27 cellular contexts compared by ENCODE assay signal in genomic region chr11:96954587-96954986, GRCh38.
"Had no signal": no experiment of that assay in that cellular context is flagged by ENCODE, and none has a peak within 500 bp of the region (broad histone marks: within the 10 kb centered on the region; RNA-seq: fewer than 3 reads in every experiment).

No MANE protein-coding gene starts in this region.

- FAIRE-seq: urothelium cell line had no signal

- ATAC-seq: stimulated activated effector memory CD8-positive, alpha-beta T cell treated with anti-CD3 and anti-CD28 coated beads, Interleukin-12 subunit alpha, Interleukin-12 subunit beta, amount 100 ng/mL, for 72 hours; stimulated activated memory B cell treated with anti-CD40 and anti-IgM and Interleukin-4, amounts not matched to agents 10 μg/mL and 1 μg/mL and 100 μg/mL, for 72 hours; stimulated activated naive B cell treated with anti-CD40 and anti-IgM and Interleukin-4, amounts not matched to agents 10 μg/mL and 1 μg/mL and 100 μg/mL, for 72 hours; stimulated activated naive CD8-positive, alpha-beta T cell treated with anti-CD3 and anti-CD28 coated beads, Interleukin-15, amount 100 ng/mL, for 72 hours; stimulated activated naive CD8-positive, alpha-beta T cell treated with anti-CD3 and anti-CD28 coated beads, Interleukin-15, Interleukin-2, amounts not matched to agents 100 U/mL and 50 U/mL, for 24 hours; upper lobe of right lung had no signal

- H3K4me3 ChIP-seq: stomach, suprapubic skin, testis, thoracic aorta, thyroid gland, tibial artery, tibial nerve, transverse colon, upper lobe of left lung, upper lobe of right lung, uterus, vagina had no signal

- H3K27ac ChIP-seq: stomach, suprapubic skin, testis, thoracic aorta, thyroid gland, tibial artery, tibial nerve, transverse colon, upper lobe of left lung, upper lobe of right lung, uterus, vagina had no signal

- H3K9me3 ChIP-seq: stomach, suprapubic skin, testis, thoracic aorta, thyroid gland, tibial artery, transverse colon, upper lobe of left lung, upper lobe of right lung, uterus, vagina had no signal

- DNase-seq: stimulated activated CD4-positive, alpha-beta T cell treated with anti-CD3 and anti-CD28 coated beads, Interleukin-2, amount 100 ng/mL, for 48 hours; stimulated activated CD4-positive, alpha-beta T cell treated with anti-CD3 and anti-CD28 coated beads, Interleukin-4, amount 100 ng/mL, for 1 hour; stimulated activated CD4-positive, alpha-beta T cell treated with anti-CD3 and anti-CD28 coated beads, Interleukin-4, amount 100 ng/mL, for 24 hours; stimulated activated CD4-positive, alpha-beta T cell treated with anti-CD3 and anti-CD28 coated beads, Interleukin-4, amount 100 ng/mL, for 4 hours; stimulated activated CD8-positive, alpha-beta memory T cell treated with anti-CD3 and anti-CD28 coated beads, Interleukin-4, amount 100 ng/mL, for 48 hours; stimulated activated naive B cell treated with anti-CD40 and anti-IgM and Interleukin-4, amounts not matched to agents 10 μg/mL and 1 μg/mL and 100 μg/mL, for 72 hours; stimulated activated naive CD4-positive, alpha-beta T cell; stimulated activated naive CD4-positive, alpha-beta T cell treated with Interleukin-2 at 50 U/mL for 16 hours; stimulated activated naive CD8-positive, alpha-beta T cell treated with anti-CD3 and anti-CD28 coated beads, Interleukin-15, amount 100 ng/mL, for 72 hours; stimulated activated naive CD8-positive, alpha-beta T cell treated with anti-CD3 and anti-CD28 coated beads, Interleukin-15, Interleukin-2, amounts not matched to agents 100 U/mL and 50 U/mL, for 24 hours; stomach; substantia nigra; testis; thyroid gland; tibial artery; transverse colon; trophoblast cell; upper lobe of left lung; upper lobe of right lung; uterus had no signal

- H3K4me1 ChIP-seq: stomach, suprapubic skin, testis, thyroid gland, tibial artery, tibial nerve, upper lobe of left lung, upper lobe of right lung, uterus, vagina had no signal

- H3K27me3 ChIP-seq: stomach, suprapubic skin, testis, thyroid gland, tibial artery, tibial nerve, transverse colon, upper lobe of left lung, upper lobe of right lung, uterus, vagina had no signal

- H3K36me3 ChIP-seq: stomach, suprapubic skin, thoracic aorta, thyroid gland, tibial artery, tibial nerve, transverse colon, upper lobe of left lung, upper lobe of right lung, uterus, vagina had no signal
